ENCODE assay signal across 13 cellular contexts in genomic region chr17:77403854-77404253, GRCh38.
DNase-seq lines count a peak whose midpoint lies in the region; ATAC-seq, FAIRE-seq and TF ChIP-seq lines count a peak whose summit lies in the region.
"Had no signal": no experiment of that assay in that cellular context is flagged by ENCODE, and none has a peak within 500 bp of the region (broad histone marks: within the 10 kb centered on the region; RNA-seq: fewer than 3 reads in every experiment).

No MANE protein-coding gene starts in this region.

- H3K9ac ChIP-seq in BLaER1 treated with 17β-estradiol and CSF1 and Interleukin-3, amounts not matched to agents 10 nM and 100 nM, result peak overlapping the region in 10 of 11 experiments; percentile 11 to 91 (median 83); a peak in 19 of 22 replicates
- H3K9ac ChIP-seq in astrocyte (ENCODE audit: low read length), result no peak overlapping the region

- peaks cover 0 to 99% (median 2%) of the 10 kb centered on the region in 11 experiments; a peak in 11 of 22 replicates for H4K20me1 ChIP-seq in BLaER1 treated with 17β-estradiol and CSF1 and Interleukin-3, amounts not matched to agents 10 nM and 100 nM
- peaks cover 41% of the 10 kb centered on the region for H4K20me1 ChIP-seq in astrocyte (ENCODE audit: insufficient read depth, low read length)

- H3K4me3 Mint-ChIP-seq in HFFc6 (peak overlapping the region; percentile 72), astrocyte (ENCODE audit: unreplicated experiment) (peak overlapping the region; percentile 60)

- FAIRE-seq in astrocyte (lab: Jason Lieb, UNC) (no peak), frontal cortex (lab: Jason Lieb, UNC) (no peak)

- peak overlapping the region; percentile 21 to 98 (median 94); a peak in 19 of 22 replicates for H3K27ac ChIP-seq in BLaER1 treated with 17β-estradiol and CSF1 and Interleukin-3, amounts not matched to agents 10 nM and 100 nM
- peak overlapping the region; percentile 64 for H3K27ac ChIP-seq in astrocyte (ENCODE audit: low read depth, low read length)
- peak overlapping the region; percentile 97 for H3K27ac ChIP-seq in neutrophil

- DNase-seq in HFFc6 (no peak), astrocyte (ENCODE audit: low read depth) (no peak), frontal cortex (ENCODE audit: low spot score in 2 of 2) (no peak), HEK293T (ENCODE audit: extremely low spot score) (no peak), NCI-H226 (no peak)
- DNase-seq: cortex of kidney; midbrain; NCI-H1417; stimulated activated CD4-positive, alpha-beta T cell treated with anti-CD3 and anti-CD28 coated beads, Interleukin-12 subunit alpha, Interleukin-12 subunit beta, amount 100 ng/mL, for 4 hours; T-helper 9 cell had no signal

- peak overlapping the region; percentile 94 to 100 (median 97) for H3K4me2 ChIP-seq in BLaER1 treated with 17β-estradiol and CSF1 and Interleukin-3, amounts not matched to agents 10 nM and 100 nM
- no peak overlapping the region for H3K4me2 ChIP-seq in astrocyte (ENCODE audit: low read length)

- H3K27me3 Mint-ChIP-seq in HFFc6 (ENCODE audit: insufficient read depth) (peaks cover 10% of the 10 kb centered on the region), astrocyte (ENCODE audit: low read depth, unreplicated experiment) (no peaks in the 10 kb centered on the region)

- POLR2A ChIA-PET in HEK293T (lab: Yijun Ruan, JAX), result no interaction called here

- H3K9me3 Mint-ChIP-seq in HFFc6, result no peaks in the 10 kb centered on the region
- H3K9me3 Mint-ChIP-seq in astrocyte (ENCODE audit: unreplicated experiment), result peaks cover 2% of the 10 kb centered on the region

- peak overlapping the region in 8 of 10 experiments; percentile 61 to 68 (median 64); a peak in 11 of 20 replicates for H3K4me3 ChIP-seq in BLaER1 treated with 17β-estradiol and CSF1 and Interleukin-3, amounts not matched to agents 10 nM and 100 nM
- H3K4me3 ChIP-seq in astrocyte (ENCODE audit: insufficient read depth, low read depth, low read length), result no peak overlapping the region
- peak overlapping the region in 1 of 2 experiments; percentile 71 for H3K4me3 ChIP-seq in neutrophil (ENCODE audit: low read depth in 1 of 2, low read length in 1 of 2)

- no peaks in the 10 kb centered on the region for H3K9me3 ChIP-seq in BLaER1 treated with 17β-estradiol and CSF1 and Interleukin-3, amounts not matched to agents 10 nM and 100 nM (replicated peaks in 1 of 11)
- H3K9me3 ChIP-seq in astrocyte (ENCODE audit: insufficient read depth, low read depth, low read length) (no peaks in the 10 kb centered on the region), neutrophil (no peaks in the 10 kb centered on the region)

- H3K36me3 Mint-ChIP-seq in HFFc6 (ENCODE audit: low read depth), result peaks cover 33% of the 10 kb centered on the region
- peaks cover 21% of the 10 kb centered on the region for H3K36me3 Mint-ChIP-seq in astrocyte (ENCODE audit: low read depth, unreplicated experiment)

- no peak for ATAC-seq in HG02970 (IDR thresholded peaks at IDR 0.05; ENCODE audit: low FRiP score, unreplicated experiment)

- peaks cover 0 to 24% (median 14%) of the 10 kb centered on the region in 11 experiments; a peak in 17 of 22 replicates for H3K36me3 ChIP-seq in BLaER1 treated with 17β-estradiol and CSF1 and Interleukin-3, amounts not matched to agents 10 nM and 100 nM
- H3K36me3 ChIP-seq in astrocyte (ENCODE audit: insufficient read depth, low read length) (peaks cover 3% of the 10 kb centered on the region), neutrophil (peaks cover 18% of the 10 kb centered on the region)

- H3K4me1 Mint-ChIP-seq in HFFc6 (ENCODE audit: low read depth) (peaks cover 78% of the 10 kb centered on the region), astrocyte (ENCODE audit: low read depth, unreplicated experiment) (peaks cover 37% of the 10 kb centered on the region)

- H3K27ac Mint-ChIP-seq in HFFc6 (peak overlapping the region; percentile 95), astrocyte (ENCODE audit: unreplicated experiment) (no peak overlapping the region)

- peaks cover 95 to 100% (median 99%) of the 10 kb centered on the region in 10 experiments for H3K4me1 ChIP-seq in BLaER1 treated with 17β-estradiol and CSF1 and Interleukin-3, amounts not matched to agents 10 nM and 100 nM
- H3K4me1 ChIP-seq in astrocyte (ENCODE audit: insufficient read depth, low read length) (peaks cover 56% of the 10 kb centered on the region), neutrophil (ENCODE audit: control insufficient read depth in 1 of 2, insufficient read depth in 1 of 2, low read depth in 1 of 2, low read length in 1 of 2) (peaks cover 47 to 63% of the 10 kb centered on the region in 2 experiments)

- H3K27me3 ChIP-seq in BLaER1 treated with 17β-estradiol and CSF1 and Interleukin-3, amounts not matched to agents 10 nM and 100 nM, result no peaks in the 10 kb centered on the region
- H3K27me3 ChIP-seq in astrocyte (ENCODE audit: insufficient read depth, low read length) (no peaks in the 10 kb centered on the region), neutrophil (no peaks in the 10 kb centered on the region)

- peaks cover 98% of the 10 kb centered on the region for H3K79me2 ChIP-seq in astrocyte (ENCODE audit: insufficient read depth, low read length)

- TF ChIP-seq CTCF in HFFc6 (IDR thresholded peaks at IDR 0.05), result no peak
- no peak for TF ChIP-seq CTCF in astrocyte (IDR thresholded peaks at IDR 0.05; ENCODE audit: insufficient read depth, low read depth, low read length)
- TF ChIP-seq CTCF in neutrophil (IDR thresholded peaks at IDR 0.05), result no peak

- CTCF ChIA-PET in HEK293T (lab: Yijun Ruan, JAX), result no interaction called here

- H2AFZ ChIP-seq in astrocyte (ENCODE audit: low read depth, low read length), result no peak overlapping the region

TF ChIP-seq in HEK293T, 16 proteins besides CTCF, POLR2A, EP300 and RAD21:
- TF ChIP-seq CTBP1 (IDR thresholded peaks at IDR 0.05; ENCODE audit: borderline replicate concordance) (no peak), NFRKB (IDR thresholded peaks at IDR 0.05) (no peak), FOXA1 (IDR thresholded peaks at IDR 0.05) (no peak), FOXM1 (IDR thresholded peaks at IDR 0.05; ENCODE audit: borderline replicate concordance) (no peak), SUZ12 (IDR thresholded peaks at IDR 0.05) (no peak), BHLHE40 (IDR thresholded peaks at IDR 0.05; ENCODE audit: borderline replicate concordance) (no peak), ARNT (IDR thresholded peaks at IDR 0.05) (no peak), ZNF384 (IDR thresholded peaks at IDR 0.05) (no peak), ELF4 (IDR thresholded peaks at IDR 0.05) (no peak)
TF ChIP-seq in HEK293T: peak in this region for 0.
